Comparison of ENCODE assay signal across 8 cellular contexts in genomic region chr17:76772842-76773521, GRCh38. TPM values are rescaled to one million over a fixed set of nuclear protein-coding genes. Genes with fewer than 3 reads are reported as not detected.
DNase-seq lines count a peak whose midpoint lies in the region; ATAC-seq and TF ChIP-seq lines count a peak whose summit lies in the region.

No MANE protein-coding gene starts in this region.

- no peak for TF ChIP-seq CTCF in Calu3 (IDR thresholded peaks at IDR 0.05; ENCODE audit: unreplicated experiment)

- peaks cover 12% of the 10 kb centered on the region for H3K36me3 Mint-ChIP-seq in Calu3 (ENCODE audit: insufficient read depth, unreplicated experiment)

- H3K9me3 Mint-ChIP-seq in Calu3 (ENCODE audit: low read depth, unreplicated experiment): no peaks in the 10 kb centered on the region

- DNase-seq in Calu3 (peak; percentile 36), NOMO-1 treated with dmso at 0.1 percent for 144 hours (lab: John Stamatoyannopoulos, UW; ENCODE audit: unreplicated experiment) (peak; percentile 59), left cardiac atrium (peak; percentile 55), NCI-H2171 treated with DMSO at 0.1 percent for 48 hours (lab: John Stamatoyannopoulos, UW) (no peak), DMS 273 treated with DMSO at 0.1 percent for 48 hours (lab: John Stamatoyannopoulos, UW) (no peak)
- peak; percentile 36 to 43 for DNase-seq in activated T-cell treated with anti-CD3 and anti-CD28 coated beads, Interleukin-2, amount 50 U/mL, for 48 hours
- peak; percentile 13 to 60 for DNase-seq in stimulated activated CD8-positive, alpha-beta memory T cell treated with anti-CD3 and anti-CD28 coated beads, Interleukin-15, amount 100 ng/mL, for 4 hours (ENCODE audit: low read depth in 2 of 2)

- peak in 1 of 2 donors; percentile 91 for ATAC-seq in left cardiac atrium
- ATAC-seq in HG03097 (IDR thresholded peaks at IDR 0.05; ENCODE audit: low FRiP score, unreplicated experiment): no peak

- no peak overlapping the region for H3K27ac Mint-ChIP-seq in Calu3 (ENCODE audit: unreplicated experiment)

- H3K4me1 Mint-ChIP-seq in Calu3 (ENCODE audit: low read depth, unreplicated experiment): peaks cover 10% of the 10 kb centered on the region

- BruUV-seq in Calu3 (replicated peaks; lab: Mats Ljungman, UMichigan): no TSS peak

- no peak overlapping the region for H3K4me3 Mint-ChIP-seq in Calu3 (ENCODE audit: low read depth, unreplicated experiment)

- no peaks in the 10 kb centered on the region for H3K27me3 Mint-ChIP-seq in Calu3 (ENCODE audit: unreplicated experiment)

- CTCF ChIA-PET in Calu3 (lab: Charles Lee): interaction anchor here (0.5 kb wide), 2 partner anchors 25 to 291 kb away, joined by 3 read pairs; no protein-coding TSS in a partner anchor

- intact Hi-C loops in Calu3 (cut with micrococcal nuclease; ENCODE audit: unreplicated experiment) (no loop called here), left cardiac atrium (cut with DNase I) (no loop called here)

RNA-seq across cellular contexts. Expression of gene MFSD11, which starts 35.1 kb away (rescaled TPM):
- total RNA-seq in Calu3 (2022) (21.4 and 23.9 TPM in 2 replicates), left cardiac atrium (10 to 100 TPM; 23.0 to 28.0 TPM)

RNA-seq across cellular contexts. Expression of gene SRSF2, which starts 35.9 kb away (rescaled TPM):
- total RNA-seq in Calu3 (2022) (238 and 241 TPM in 2 replicates), left cardiac atrium (100 to 1,000 TPM in 1 of 2 donors, 10 to 100 TPM in 1; 78.1 to 108 TPM)

RNA-seq across cellular contexts. Expression of gene METTL23, which starts 46.3 kb away (rescaled TPM):
- total RNA-seq in Calu3 (2022) (56.1 and 58.1 TPM in 2 replicates), left cardiac atrium (10 to 100 TPM; 22.0 to 25.7 TPM)

RNA-seq across cellular contexts. Expression of gene JMJD6, which starts 46.6 kb away (rescaled TPM):
- total RNA-seq in Calu3 (2022): 60.8 and 62.1 TPM in 2 replicates
- 10 to 100 TPM; 44.9 to 55.3 TPM for total RNA-seq in left cardiac atrium

Comparison
In these comparisons a context has a peak if more than half of its experiments do, and no peak if none do; other contexts are left out.
1. DNase-seq: peak in Calu3 (single experiment), NOMO-1 treated with dmso at 0.1 percent for 144 hours (single experiment), activated T-cell treated with anti-CD3 and anti-CD28 coated beads, Interleukin-2, amount 50 U/mL, for 48 hours (2 of 2), left cardiac atrium (single experiment) and stimulated activated CD8-positive, alpha-beta memory T cell treated with anti-CD3 and anti-CD28 coated beads, Interleukin-15, amount 100 ng/mL, for 4 hours (2 of 2); none in NCI-H2171 treated with DMSO at 0.1 percent for 48 hours (single experiment) and DMS 273 treated with DMSO at 0.1 percent for 48 hours (single experiment).